In genomic region chr4:3045500-3045850, GRCh38 we compare ENCODE assay signal across 8 cellular contexts. TPM values are rescaled to one million over a fixed set of nuclear protein-coding genes. Genes with fewer than 3 reads are reported as not detected.
DNase-seq lines count a peak whose midpoint lies in the region; ATAC-seq, FAIRE-seq and TF ChIP-seq lines count a peak whose summit lies in the region.

No MANE protein-coding gene starts in this region.

- FAIRE-seq in D721Med (lab: Jason Lieb, UNC): no peak

- TF ChIP-seq CTCF in WERI-Rb-1 (IDR thresholded peaks at IDR 0.05; ENCODE audit: low read depth, low read length): no peak
- TF ChIP-seq CTCF in D721Med (IDR thresholded peaks at IDR 0.05; ENCODE audit: insufficient read depth, missing control alignments): no peak

- no peak overlapping the region for H3K4me3 ChIP-seq in WERI-Rb-1 (ENCODE audit: low read depth, low read length)

- no peaks in the 10 kb centered on the region for H3K36me3 ChIP-seq in WERI-Rb-1

- H3K27me3 ChIP-seq in WERI-Rb-1 (ENCODE audit: insufficient read depth, low read depth, severe bottlenecking): no peaks in the 10 kb centered on the region

- no peaks in the 10 kb centered on the region for H3K9me3 ChIP-seq in WERI-Rb-1 (ENCODE audit: severe bottlenecking)

- no peak for ATAC-seq in HG03469 (IDR thresholded peaks at IDR 0.05; ENCODE audit: unreplicated experiment)

- DNase-seq in H4 (ENCODE audit: low spot score) (peak; percentile 87), erythroblast (lab: John Stamatoyannopoulos, UW) (peak; percentile 12 to 13), WERI-Rb-1 (no peak), NCI-H2227 (lab: John Stamatoyannopoulos, UW; ENCODE audit: unreplicated experiment) (no peak), D721Med (ENCODE audit: insufficient read length, low spot score) (no peak)
- DNase-seq in activated CD4-positive, alpha-beta T cell treated with anti-CD3 and anti-CD28 coated beads, Interleukin-2, amount 50 U/mL, for 48 hours: peak; percentile 57 to 66
- DNase-seq in stimulated activated CD4-positive, alpha-beta T cell treated with anti-CD3 and anti-CD28 coated beads, Interleukin-4, amount 100 ng/mL, for 1 hour: peak; percentile 30

- no peak for TF ChIP-seq POLR2A in erythroblast (IDR thresholded peaks at IDR 0.05; ENCODE audit: low read length)

- H3K27ac ChIP-seq in WERI-Rb-1: no peak overlapping the region

RNA-seq across cellular contexts. Expression of gene HTT-AS, which starts 28.9 kb away (rescaled TPM):
- not detected in 2 replicates for total RNA-seq in H4 (2014; rRNA removed; shearing (Covaris generic))

RNA-seq across cellular contexts. Expression of gene HTT, which starts 29.0 kb away (rescaled TPM):
- total RNA-seq in H4 (2014; rRNA removed; shearing (Covaris generic)): 20.3 and 23.9 TPM in 2 replicates

Comparison
In these comparisons a context has a peak if more than half of its experiments do, and no peak if none do; other contexts are left out.
1. DNase-seq: peak in H4 (single experiment), activated CD4-positive, alpha-beta T cell treated with anti-CD3 and anti-CD28 coated beads, Interleukin-2, amount 50 U/mL, for 48 hours (2 of 2), erythroblast (2 of 2) and stimulated activated CD4-positive, alpha-beta T cell treated with anti-CD3 and anti-CD28 coated beads, Interleukin-4, amount 100 ng/mL, for 1 hour (single experiment); none in WERI-Rb-1 (single experiment), NCI-H2227 (single experiment) and D721Med (single experiment).